9 cellular contexts compared by ENCODE assay signal in genomic region chr16:67917852-67918236, GRCh38. TPM values are rescaled to one million over a fixed set of nuclear protein-coding genes. Genes with fewer than 3 reads are reported as not detected.
DNase-seq lines count a peak whose midpoint lies in the region; ATAC-seq and TF ChIP-seq lines count a peak whose summit lies in the region.
"Had no signal": no experiment of that assay in that cellular context is flagged by ENCODE, and none has a peak within 500 bp of the region (broad histone marks: within the 10 kb centered on the region; RNA-seq: fewer than 3 reads in every experiment).

No MANE protein-coding gene starts in this region.

- CTCF ChIA-PET in activated CD8-positive, alpha-beta memory T cell treated with anti-CD3 and anti-CD28 coated beads, Interleukin-2, amount 10 ng/mL, durations not matched to agents 7 days and 5 days (lab: Charles Lee), result interaction anchor here (1.0 to 1.2 kb wide), 7 partner anchors 11 to 397 kb away, joined by 3 to 5 read pairs (median 3); partner anchors contain the start of gene PSMB10

- no peaks in the 10 kb centered on the region for H3K27me3 Mint-ChIP-seq in activated CD8-positive, alpha-beta memory T cell treated with anti-CD3 and anti-CD28 coated beads, Interleukin-2, amount 10 ng/mL, durations not matched to agents 7 days and 5 days
- H3K27me3 Mint-ChIP-seq in activated T-cell treated with anti-CD3 and anti-CD28 coated beads, Interleukin-2, amount 50 U/mL, for 4 hours (ENCODE audit: low read depth), result no peaks in the 10 kb centered on the region

- peak; percentile 94 for ATAC-seq in activated CD8-positive, alpha-beta memory T cell treated with anti-CD3 and anti-CD28 coated beads, Interleukin-2, amount 10 ng/mL, durations not matched to agents 7 days and 5 days
- ATAC-seq in activated T-cell treated with anti-CD3 and anti-CD28 coated beads, Interleukin-2, amount 50 U/mL, for 4 hours, result peak; percentile 100
- ATAC-seq in left ventricle myocardium superior, result peak; percentile 29

- no peaks in the 10 kb centered on the region for H3K9me3 ChIP-seq in stomach

- H3K27ac ChIP-seq in stomach, result peak overlapping the region in 3 of 5 donors; percentile 20 to 66 (median 46)
- H3K27ac ChIP-seq: VCaP had no signal

- in situ Hi-C loops in GM13977 (cut with MboI; ENCODE audit: low pct_unique_long_range_greater_than_20kb, low sequenced_read_pairs, unreplicated experiment), result loop anchor here (25.0 kb wide), 1 partner anchor 381 kb away; the partner anchor contains the start of gene RIPOR1

- TF ChIP-seq EP300 in stomach (IDR thresholded peaks at IDR 0.05), result no peak

- no peaks in the 10 kb centered on the region for H3K9me3 Mint-ChIP-seq in activated CD8-positive, alpha-beta memory T cell treated with anti-CD3 and anti-CD28 coated beads, Interleukin-2, amount 10 ng/mL, durations not matched to agents 7 days and 5 days (ENCODE audit: low read depth)
- H3K9me3 Mint-ChIP-seq in activated T-cell treated with anti-CD3 and anti-CD28 coated beads, Interleukin-2, amount 50 U/mL, for 4 hours, result no peaks in the 10 kb centered on the region

- peak; percentile 61 for DNase-seq in activated CD8-positive, alpha-beta memory T cell treated with anti-CD3 and anti-CD28 coated beads, Interleukin-2, amount 10 ng/mL, durations not matched to agents 7 days and 5 days
- no peak for DNase-seq in activated CD8-positive, alpha-beta memory T cell treated with anti-CD3 and anti-CD28 coated beads, Interleukin-2, amount 50 U/mL, for 4 hours
- peak; percentile 26 for DNase-seq in activated T-cell treated with anti-CD3 and anti-CD28 coated beads, Interleukin-2, amount 50 U/mL, for 4 hours
- no peak for DNase-seq in left ventricle myocardium superior
- no peak for DNase-seq in stomach
- DNase-seq in lower leg skin (ENCODE audit: low spot score in 2 of 2), result no peak
- no peak for DNase-seq in GM13977 (ENCODE audit: low spot score)
- no peak for DNase-seq in UCSD-AML1 (lab: John Stamatoyannopoulos, UW; ENCODE audit: unreplicated experiment)

- TF ChIP-seq CTCF in stomach (IDR thresholded peaks at IDR 0.05) (no peak), lower leg skin (IDR thresholded peaks at IDR 0.05) (no peak), GM13977 (IDR thresholded peaks at IDR 0.05; ENCODE audit: extremely low read depth, insufficient read depth, missing control alignments) (no peak)

- H3K4me1 Mint-ChIP-seq in activated CD8-positive, alpha-beta memory T cell treated with anti-CD3 and anti-CD28 coated beads, Interleukin-2, amount 10 ng/mL, durations not matched to agents 7 days and 5 days, result peaks cover 26% of the 10 kb centered on the region
- peaks cover 32% of the 10 kb centered on the region for H3K4me1 Mint-ChIP-seq in activated T-cell treated with anti-CD3 and anti-CD28 coated beads, Interleukin-2, amount 50 U/mL, for 4 hours (ENCODE audit: low read depth)

- H3K36me3 ChIP-seq in stomach, result peaks cover 15 to 72% (median 48%) of the 10 kb centered on the region in 4 donors

- H3K4me3 ChIP-seq in stomach (no peak overlapping the region), lower leg skin (ENCODE audit: low read depth, poor library complexity, severe bottlenecking) (no peak overlapping the region)

- 70 to 85% (median 77%) methylated on average over 4 of the region's 4 CpGs for WGBS in stomach, 5 donors
- 54 to 58% methylated on average over 4 of the region's 4 CpGs for WGBS in lower leg skin, 2 donors

- peak overlapping the region; percentile 80 for H3K27ac Mint-ChIP-seq in activated CD8-positive, alpha-beta memory T cell treated with anti-CD3 and anti-CD28 coated beads, Interleukin-2, amount 10 ng/mL, durations not matched to agents 7 days and 5 days

- TF ChIP-seq POLR2A in stomach (IDR thresholded peaks at IDR 0.05) (no peak), lower leg skin (IDR thresholded peaks at IDR 0.05) (no peak)

- peaks cover 6 to 45% (median 29%) of the 10 kb centered on the region in 4 donors for H3K4me1 ChIP-seq in stomach

- peaks cover 3% of the 10 kb centered on the region for H3K36me3 Mint-ChIP-seq in activated CD8-positive, alpha-beta memory T cell treated with anti-CD3 and anti-CD28 coated beads, Interleukin-2, amount 10 ng/mL, durations not matched to agents 7 days and 5 days
- peaks cover 19% of the 10 kb centered on the region for H3K36me3 Mint-ChIP-seq in activated T-cell treated with anti-CD3 and anti-CD28 coated beads, Interleukin-2, amount 50 U/mL, for 4 hours (ENCODE audit: insufficient read depth)

- H3K4me3 Mint-ChIP-seq in activated CD8-positive, alpha-beta memory T cell treated with anti-CD3 and anti-CD28 coated beads, Interleukin-2, amount 10 ng/mL, durations not matched to agents 7 days and 5 days, result no peak overlapping the region
- no peak overlapping the region for H3K4me3 Mint-ChIP-seq in activated T-cell treated with anti-CD3 and anti-CD28 coated beads, Interleukin-2, amount 50 U/mL, for 4 hours

- H3K27me3 ChIP-seq in stomach, result no peaks in the 10 kb centered on the region

- intact Hi-C loops in left ventricle myocardium superior (cut with micrococcal nuclease), result no loop called here
- intact Hi-C loops in stomach (cut with DNase I; ENCODE audit: low total_unique reads), result no loop called here
- intact Hi-C loops in lower leg skin (cut with DNase I; ENCODE audit: low total_unique reads), result no loop called here

RNA-seq across cellular contexts. Expression of gene CTRL, which starts 13.8 kb away (rescaled TPM):
- 1 to 10 TPM; 5.0 to 6.7 TPM for total RNA-seq in activated CD8-positive, alpha-beta memory T cell treated with anti-CD3 and anti-CD28 coated beads, Interleukin-2, amount 10 ng/mL, durations not matched to agents 7 days and 5 days
- 10 to 100 TPM in 1 of 3 donors, 1 to 10 TPM in 2; 7.8 to 10.4 (median 8.8) TPM for total RNA-seq in activated T-cell treated with anti-CD3 and anti-CD28 coated beads, Interleukin-2, amount 50 U/mL, for 4 hours
- 0.37 TPM for total RNA-seq in left ventricle myocardium superior
- total RNA-seq in stomach, result 10 to 100 TPM in 1 of 5 donors, 1 to 10 TPM in 2, under 1 TPM in 1, not detected in 1; 0.37 to 11.0 (median 4.0) TPM
- polyA plus RNA-seq in stomach, result 1 to 10 TPM in 2 of 3 donors, under 1 TPM in 1; 0.62 to 2.1 (median 1.3) TPM
- 1 to 10 TPM in 1 of 4 donors, under 1 TPM in 1, not detected in 2; 0.84 to 1.7 TPM for total RNA-seq in lower leg skin

RNA-seq across cellular contexts. Expression of gene PSMB10, which starts 18.8 kb away (rescaled TPM):
- total RNA-seq in activated CD8-positive, alpha-beta memory T cell treated with anti-CD3 and anti-CD28 coated beads, Interleukin-2, amount 10 ng/mL, durations not matched to agents 7 days and 5 days, result 100 to 1,000 TPM; 250 to 296 TPM
- 100 to 1,000 TPM; 223 to 262 (median 249) TPM for total RNA-seq in activated T-cell treated with anti-CD3 and anti-CD28 coated beads, Interleukin-2, amount 50 U/mL, for 4 hours
- total RNA-seq in left ventricle myocardium superior (54.1 TPM), stomach (10 to 100 TPM; 22.8 to 85.8 (median 52.5) TPM), lower leg skin (10 to 100 TPM; 11.4 to 20.4 (median 17.8) TPM)
- 100 to 1,000 TPM; 128 to 205 (median 134) TPM for polyA plus RNA-seq in stomach

RNA-seq across cellular contexts. Expression of gene PSKH1, which starts 24.8 kb away (rescaled TPM):
- 10 to 100 TPM; 21.0 to 21.6 TPM for total RNA-seq in activated CD8-positive, alpha-beta memory T cell treated with anti-CD3 and anti-CD28 coated beads, Interleukin-2, amount 10 ng/mL, durations not matched to agents 7 days and 5 days
- total RNA-seq in activated T-cell treated with anti-CD3 and anti-CD28 coated beads, Interleukin-2, amount 50 U/mL, for 4 hours, result 10 to 100 TPM; 10.4 to 14.6 (median 10.9) TPM
- 18.1 TPM for total RNA-seq in left ventricle myocardium superior
- 10 to 100 TPM; 17.5 to 93.7 (median 26.1) TPM for total RNA-seq in stomach
- polyA plus RNA-seq in stomach, result 10 to 100 TPM; 10.2 to 26.5 (median 13.4) TPM
- 10 to 100 TPM; 11.1 to 17.9 (median 14.4) TPM for total RNA-seq in lower leg skin

RNA-seq across cellular contexts. Expression of gene LCAT, which starts 26.1 kb away (rescaled TPM):
- total RNA-seq in activated CD8-positive, alpha-beta memory T cell treated with anti-CD3 and anti-CD28 coated beads, Interleukin-2, amount 10 ng/mL, durations not matched to agents 7 days and 5 days, result 10 to 100 TPM; 15.6 to 22.7 TPM
- total RNA-seq in activated T-cell treated with anti-CD3 and anti-CD28 coated beads, Interleukin-2, amount 50 U/mL, for 4 hours, result 1 to 10 TPM; 8.0 to 9.1 (median 8.1) TPM
- total RNA-seq in left ventricle myocardium superior (21.9 TPM), stomach (10 to 100 TPM; 10.1 to 20.1 (median 12.8) TPM), lower leg skin (10 to 100 TPM in 3 of 4 donors, 1 to 10 TPM in 1; 6.4 to 16.5 (median 12.1) TPM)
- polyA plus RNA-seq in stomach, result 10 to 100 TPM; 18.6 to 20.7 (median 19.2) TPM

RNA-seq across cellular contexts. Expression of gene NRN1L, which starts 33.2 kb away (rescaled TPM):
- under 1 TPM; 0.45 to 0.99 TPM for total RNA-seq in activated CD8-positive, alpha-beta memory T cell treated with anti-CD3 and anti-CD28 coated beads, Interleukin-2, amount 10 ng/mL, durations not matched to agents 7 days and 5 days
- not detected for total RNA-seq in activated T-cell treated with anti-CD3 and anti-CD28 coated beads, Interleukin-2, amount 50 U/mL, for 4 hours
- total RNA-seq in left ventricle myocardium superior (not detected), stomach (not detected), lower leg skin (1 to 10 TPM in 1 of 4 donors, under 1 TPM in 2, not detected in 1; 0.65 to 3.7 (median 0.80) TPM)
- 1 to 10 TPM in 2 of 3 donors, not detected in 1; 2.0 to 2.7 TPM for polyA plus RNA-seq in stomach

Comparison
In these comparisons a context has a peak if more than half of its experiments do, and no peak if none do; other contexts are left out.
1. DNase-seq: peak in activated CD8-positive, alpha-beta memory T cell treated with anti-CD3 and anti-CD28 coated beads, Interleukin-2, amount 10 ng/mL, durations not matched to agents 7 days and 5 days (single experiment) and activated T-cell treated with anti-CD3 and anti-CD28 coated beads, Interleukin-2, amount 50 U/mL, for 4 hours (single experiment); none in activated CD8-positive, alpha-beta memory T cell treated with anti-CD3 and anti-CD28 coated beads, Interleukin-2, amount 50 U/mL, for 4 hours (single experiment), left ventricle myocardium superior (single experiment), stomach (single experiment), lower leg skin (0 of 2), GM13977 (single experiment) and UCSD-AML1 (single experiment).
2. ATAC-seq: peak in every context shown above with its lines; median percentile 100 in activated T-cell treated with anti-CD3 and anti-CD28 coated beads, Interleukin-2, amount 50 U/mL, for 4 hours; 94 in activated CD8-positive, alpha-beta memory T cell treated with anti-CD3 and anti-CD28 coated beads, Interleukin-2, amount 10 ng/mL, durations not matched to agents 7 days and 5 days; 29 in left ventricle myocardium superior.